Comparison of ENCODE assay signal across 14 cellular contexts in the genomic region with DNA sequence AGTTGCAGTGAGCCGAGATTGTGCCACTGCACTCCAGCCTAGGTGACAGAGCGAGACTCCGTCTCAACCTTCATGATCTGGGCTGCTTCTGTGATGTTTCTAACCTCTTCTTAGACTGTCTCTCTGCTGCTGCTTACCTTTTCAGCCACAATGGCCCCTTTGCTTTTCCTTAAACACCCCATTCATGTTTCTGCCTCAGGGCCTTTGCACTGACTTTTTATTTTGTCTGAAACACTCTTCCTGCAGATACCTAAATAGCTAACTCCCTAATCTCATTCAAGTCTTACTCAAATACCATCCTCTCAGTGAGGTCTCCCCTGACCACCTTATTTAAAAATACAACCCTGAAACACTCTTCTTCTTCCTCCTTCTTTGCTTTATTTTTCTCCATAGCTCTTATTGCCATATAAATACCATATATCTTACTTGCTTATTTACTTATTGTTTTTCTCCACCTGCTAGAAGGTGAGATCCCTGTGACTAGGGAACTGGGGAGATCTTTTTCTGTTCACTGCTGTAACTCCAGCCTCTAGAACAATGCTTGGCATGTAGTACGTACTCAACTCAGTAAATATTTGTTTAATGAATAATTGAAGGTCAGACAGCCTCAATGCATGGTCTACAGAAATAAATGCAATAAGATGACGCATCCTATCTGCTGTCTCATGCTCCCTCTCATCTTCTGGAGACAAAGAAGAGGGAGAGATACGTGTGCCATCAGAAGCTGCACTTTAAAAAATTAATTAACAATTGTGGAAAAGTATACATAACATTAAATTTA. TPM values are rescaled to one million over a fixed set of nuclear protein-coding genes. Genes with fewer than 3 reads are reported as not detected.
DNase-seq lines count a peak whose midpoint lies in the region; ATAC-seq and TF ChIP-seq lines count a peak whose summit lies in the region.
"Had no signal": no experiment of that assay in that cellular context is flagged by ENCODE, and none has a peak within 500 bp of the region (broad histone marks: within the 10 kb centered on the region; RNA-seq: fewer than 3 reads in every experiment).

No MANE protein-coding gene starts in this region.

- no peaks in the 10 kb centered on the region for H3K9me3 ChIP-seq in uterus
- H3K9me3 ChIP-seq: colonic mucosa, pancreas had no signal

- peak overlapping the region; percentile 19 for H3K27ac ChIP-seq in brain microvascular endothelial cell
- H3K27ac ChIP-seq in uterus, result no peak overlapping the region
- H3K27ac ChIP-seq: colonic mucosa, pancreas had no signal

- TF ChIP-seq CTCF in brain microvascular endothelial cell (IDR thresholded peaks at IDR 0.05; ENCODE audit: low read depth, low read length, missing control alignments) (no peak), uterus (IDR thresholded peaks at IDR 0.05) (no peak)

- in situ Hi-C loops in brain microvascular endothelial cell (cut with HindIII; ENCODE audit: low pct_ligation_motif_present, low sequenced_read_pairs), result no loop called here

- no peak for ATAC-seq in left colon

- no peaks in the 10 kb centered on the region for H3K36me3 ChIP-seq in brain microvascular endothelial cell (replicated peaks)
- no peaks in the 10 kb centered on the region for H3K36me3 ChIP-seq in uterus
- H3K36me3 ChIP-seq: colonic mucosa, pancreas had no signal

- H3K4me3 ChIP-seq in brain microvascular endothelial cell (ENCODE audit: low read depth, low read length) (no peak overlapping the region), uterus (no peak overlapping the region)
- H3K4me3 ChIP-seq: colonic mucosa, pancreas had no signal

- no peaks in the 10 kb centered on the region for H3K4me1 ChIP-seq in uterus
- H3K4me1 ChIP-seq: colonic mucosa had no signal

- DNase-seq in NCI-H2196 treated with DMSO at 0.1 percent for 48 hours (lab: John Stamatoyannopoulos, UW; ENCODE audit: unreplicated experiment) (peak; percentile 20), NCI-H2196 (lab: John Stamatoyannopoulos, UW; ENCODE audit: unreplicated experiment) (no peak), NCI-H345 (lab: John Stamatoyannopoulos, UW) (peak; percentile 33), brain microvascular endothelial cell (peak; percentile 87), renal cortical epithelial cell (ENCODE audit: low read depth) (peak; percentile 48), left colon (no peak), uterus (no peak), pons (ENCODE audit: low spot score) (no peak)
- DNase-seq: 8988T; activated CD4-positive, CD25-positive, alpha-beta regulatory T cell treated with anti-CD3 and anti-CD28 coated beads, Interleukin-2, amount 50 U/mL, for 72 hours; colonic mucosa; NCI-H1417 treated with DMSO at 0.1 percent for 48 hours; NK-92 treated with Interleukin-12 subunit alpha and Interleukin-12 subunit beta, amount 100 ng/mL, for 24 hours; pancreas had no signal

- no peak for TF ChIP-seq POLR2A in uterus (IDR thresholded peaks at IDR 0.05)

- intact Hi-C loops in left colon (cut with DNase I, micrococcal nuclease), result loop anchor here in 1 of 2 donors (10.0 kb wide), 1 partner anchor 55 kb away; no protein-coding TSS in a partner anchor
- intact Hi-C loops in uterus (cut with DNase I; ENCODE audit: low total_unique reads), result no loop called here

- no peaks in the 10 kb centered on the region for H3K27me3 ChIP-seq in brain microvascular endothelial cell (replicated peaks)
- H3K27me3 ChIP-seq in uterus, result no peaks in the 10 kb centered on the region
- H3K27me3 ChIP-seq: colonic mucosa, pancreas had no signal

RNA-seq across cellular contexts. Expression of gene SETD7, which starts 43.8 kb away (rescaled TPM):
- total RNA-seq in renal cortical epithelial cell (37.7 and 38.0 TPM in 2 replicates), left colon (10 to 100 TPM; 17.6 to 23.8 TPM), uterus (10 to 100 TPM; 38.9 to 80.6 (median 59.3) TPM)

Comparison
In these comparisons a context has a peak if more than half of its experiments do, and no peak if none do; other contexts are left out.
1. DNase-seq: peak in NCI-H2196 treated with DMSO at 0.1 percent for 48 hours (single experiment), NCI-H345 (single experiment), brain microvascular endothelial cell (single experiment) and renal cortical epithelial cell (single experiment); none in NCI-H2196 (single experiment), left colon (0 of 2), uterus (0 of 2) and pons (single experiment).